27 cellular contexts compared by ENCODE assay signal in the genomic region with DNA sequence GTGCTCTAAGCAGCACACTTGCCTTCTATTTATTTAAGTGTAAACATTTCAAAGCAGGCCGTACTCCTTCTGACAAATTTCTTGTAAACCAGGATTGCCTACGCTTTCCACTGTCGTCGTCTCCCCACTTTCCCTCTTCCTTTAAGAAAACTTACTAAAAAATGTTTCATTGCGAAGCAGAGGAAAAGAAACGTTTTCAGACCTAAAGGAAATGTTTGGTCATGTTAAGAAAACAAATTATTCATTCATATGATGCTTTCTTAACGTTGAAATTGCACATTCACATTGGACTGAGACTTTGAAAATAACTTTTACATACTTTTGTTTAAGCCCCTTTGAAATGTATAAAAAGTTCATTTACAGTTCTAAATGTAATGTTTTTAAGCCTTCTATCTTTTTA.
"Had no signal": no experiment of that assay in that cellular context is flagged by ENCODE, and none has a peak within 500 bp of the region (broad histone marks: within the 10 kb centered on the region; RNA-seq: fewer than 3 reads in every experiment).

No MANE protein-coding gene starts in this region.

- H3K4me3 Mint-ChIP-seq: activated B cell treated with CpG ODN at 0.5 μM for 24 hours; activated CD8-positive, alpha-beta T cell treated with anti-CD3 and anti-CD28 coated beads for 36 hours; activated naive CD4-positive, alpha-beta T cell treated with anti-CD3 and anti-CD28 coated beads, Interleukin-2, amount 10 ng/mL, durations not matched to agents 7 days and 5 days; activated naive CD8-positive, alpha-beta T cell; activated T-cell treated with anti-CD3 and anti-CD28 coated beads, Interleukin-2, amount 50 U/mL, for 4 hours; activated T-helper 17 cell treated with anti-CD3 and anti-CD28 coated beads, Interleukin-2, amount 50 U/mL, for 72 hours; central memory CD8-positive, alpha-beta T cell; T-helper 17 cell; T-helper 2 cell treated with Interferon-gamma antibody and Interleukin-4, amounts not matched to agents 5 μg/mL and 100 μg/mL, for 36 hours had no signal

- H3K4me1 ChIP-seq: body of pancreas, breast epithelium had no signal

- H3K9me3 ChIP-seq: adrenal gland, body of pancreas, breast epithelium had no signal

- H3K27ac Mint-ChIP-seq: activated B cell treated with CpG ODN at 0.5 μM for 24 hours; activated CD8-positive, alpha-beta T cell treated with anti-CD3 and anti-CD28 coated beads for 36 hours; activated naive CD4-positive, alpha-beta T cell treated with anti-CD3 and anti-CD28 coated beads, Interleukin-2, amount 10 ng/mL, durations not matched to agents 7 days and 5 days; activated naive CD8-positive, alpha-beta T cell; activated T-helper 17 cell treated with anti-CD3 and anti-CD28 coated beads, Interleukin-2, amount 50 U/mL, for 72 hours; T-helper 17 cell; T-helper 2 cell treated with Interferon-gamma antibody and Interleukin-4, amounts not matched to agents 5 μg/mL and 100 μg/mL, for 36 hours had no signal

- H3K27ac ChIP-seq: adrenal gland, body of pancreas, breast epithelium, cardiac muscle cell, WERI-Rb-1 had no signal

- H3K4me3 ChIP-seq: adrenal gland, body of pancreas, breast epithelium, cardiac muscle cell had no signal

- DNase-seq: activated B cell treated with CpG ODN at 0.5 μM for 24 hours; activated CD4-positive, alpha-beta T cell treated with anti-CD3 and anti-CD28 coated beads for 48 hours; activated CD4-positive, alpha-beta T cell treated with anti-CD3 and anti-CD28 coated beads, Interleukin-2, amount 50 U/mL, for 1 hour; activated CD4-positive, alpha-beta T cell treated with anti-CD3 and anti-CD28 coated beads, Interleukin-2, amount 50 U/mL, for 48 hours; activated CD8-positive, alpha-beta memory T cell treated with anti-CD3 and anti-CD28 coated beads for 24 hours; activated CD8-positive, alpha-beta T cell treated with anti-CD3 and anti-CD28 coated beads for 36 hours; activated effector memory CD4-positive, alpha-beta T cell treated with Interleukin-2 at 50 U/mL for 16 hours; activated naive CD4-positive, alpha-beta T cell treated with anti-CD3 and anti-CD28 coated beads, Interleukin-2, amount 10 ng/mL, durations not matched to agents 7 days and 5 days; activated T-cell treated with anti-CD3 and anti-CD28 coated beads, Interleukin-2, amount 50 U/mL, for 4 hours; adrenal gland; amygdala; aorta; body of pancreas; cortex of kidney; effector CD8-positive, alpha-beta T cell; foreskin fibroblast; head of caudate nucleus; T-helper 1 cell; T-helper 17 cell; T1000; WERI-Rb-1 had no signal

- H3K27me3 Mint-ChIP-seq: activated B cell treated with CpG ODN at 0.5 μM for 24 hours; activated CD8-positive, alpha-beta T cell treated with anti-CD3 and anti-CD28 coated beads for 36 hours; activated naive CD4-positive, alpha-beta T cell treated with anti-CD3 and anti-CD28 coated beads, Interleukin-2, amount 10 ng/mL, durations not matched to agents 7 days and 5 days; activated naive CD8-positive, alpha-beta T cell; activated T-helper 17 cell treated with anti-CD3 and anti-CD28 coated beads, Interleukin-2, amount 50 U/mL, for 72 hours; central memory CD8-positive, alpha-beta T cell; T-helper 17 cell had no signal

- H3K27me3 ChIP-seq: adrenal gland, body of pancreas, breast epithelium, cardiac muscle cell had no signal

- H3K9me3 Mint-ChIP-seq: activated B cell treated with CpG ODN at 0.5 μM for 24 hours; activated CD8-positive, alpha-beta T cell treated with anti-CD3 and anti-CD28 coated beads for 36 hours; activated naive CD4-positive, alpha-beta T cell treated with anti-CD3 and anti-CD28 coated beads, Interleukin-2, amount 10 ng/mL, durations not matched to agents 7 days and 5 days; activated T-cell treated with anti-CD3 and anti-CD28 coated beads, Interleukin-2, amount 50 U/mL, for 4 hours; activated T-helper 17 cell treated with anti-CD3 and anti-CD28 coated beads, Interleukin-2, amount 50 U/mL, for 72 hours; central memory CD8-positive, alpha-beta T cell; T-helper 2 cell treated with Interferon-gamma antibody and Interleukin-4, amounts not matched to agents 5 μg/mL and 100 μg/mL, for 36 hours had no signal
